8 cellular contexts compared by ENCODE assay signal in the genomic region with DNA sequence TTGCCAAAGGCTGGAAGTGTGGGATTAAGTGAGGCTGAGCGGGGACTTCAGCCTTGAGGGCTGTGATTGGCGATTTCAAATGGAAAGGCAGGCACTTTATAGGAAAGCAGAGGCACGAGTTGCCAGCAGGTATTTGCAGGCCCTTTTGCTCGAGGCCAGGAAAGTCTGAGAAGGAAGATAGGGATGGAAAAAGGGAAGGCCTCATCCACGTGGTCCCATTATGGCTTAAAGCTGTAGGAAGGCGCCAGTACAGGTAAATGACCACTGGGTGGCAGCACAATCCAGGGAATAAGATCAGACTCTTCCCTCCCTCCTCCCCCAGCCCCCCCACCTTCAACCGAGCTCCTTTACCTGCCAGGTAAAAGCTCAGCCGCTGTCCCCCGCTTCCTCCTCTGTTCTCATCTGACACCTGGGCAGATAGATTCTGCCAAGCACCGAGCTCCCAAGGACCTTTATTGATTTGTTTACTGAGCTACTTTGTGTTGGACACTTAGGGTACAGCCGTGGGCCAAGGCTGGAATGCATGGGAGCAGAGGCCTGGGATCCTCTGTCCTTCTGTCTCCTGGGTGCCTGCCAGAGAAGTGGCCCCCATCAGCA. TPM values are rescaled to one million over a fixed set of nuclear protein-coding genes. Genes with fewer than 3 reads are reported as not detected.
DNase-seq lines count a peak whose midpoint lies in the region; TF ChIP-seq lines count a peak whose summit lies in the region.

No MANE protein-coding gene starts in this region.

- H3K4me1 Mint-ChIP-seq in HFFc6 (ENCODE audit: low read depth): peaks cover 8% of the 10 kb centered on the region; the same call in 1 of the 2 replicates

- TF ChIP-seq CTCF in GM10248 (IDR thresholded peaks at IDR 0.05; ENCODE audit: control extremely low read depth, extremely low read depth, low read depth, missing control alignments) (peak; percentile 80), HFFc6 (IDR thresholded peaks at IDR 0.05) (peak; percentile 92)

- peak overlapping the region; percentile 39; the same call in 1 of the 2 replicates for H3K9ac ChIP-seq in iPS-20b (ENCODE audit: low read depth, low read length)

- no peaks in the 10 kb centered on the region for H3K36me3 ChIP-seq in iPS-20b (ENCODE audit: insufficient read depth, low read depth, low read length)

- H3K36me3 Mint-ChIP-seq in HFFc6 (ENCODE audit: low read depth): no peaks in the 10 kb centered on the region

- H3K9me3 ChIP-seq in iPS-20b (ENCODE audit: insufficient read depth, low read depth, low read length): no peaks in the 10 kb centered on the region

- POLR2A ChIA-PET in GM10248 (lab: Yijun Ruan, JAX): no interaction called here

- peaks cover 22% of the 10 kb centered on the region for H3K27me3 Mint-ChIP-seq in HFFc6 (ENCODE audit: insufficient read depth)

- no peak overlapping the region for H3K27ac ChIP-seq in iPS-20b (ENCODE audit: low read length)

- no peaks in the 10 kb centered on the region for H3K9me3 Mint-ChIP-seq in HFFc6

- CTCF ChIA-PET in GM10248 (lab: Yijun Ruan, JAX): interaction anchor here (0.8 to 7.2 kb wide), 40 partner anchors 9 to 1331 kb away, joined by 3 to 60 read pairs (median 4); a partner anchor contains a TSS

- peaks cover 6% of the 10 kb centered on the region; the same call in 1 of the 2 replicates for H3K4me1 ChIP-seq in iPS-20b (ENCODE audit: insufficient read depth, low read length)

- peaks cover 21% of the 10 kb centered on the region for H3K27me3 ChIP-seq in iPS-20b (ENCODE audit: insufficient read depth, low read length)

- H3K27ac Mint-ChIP-seq in HFFc6: no peak overlapping the region

- no peak overlapping the region for H3K4me3 Mint-ChIP-seq in HFFc6

- DNase-seq in GM10248 (ENCODE audit: extremely low spot score): peak; percentile 80
- DNase-seq in HFFc6: peak; percentile 49
- peak; percentile 66 to 89 (median 79) for DNase-seq in NCI-H1417 (lab: John Stamatoyannopoulos, UW)
- DNase-seq in T-helper 9 cell: peak; percentile 66
- DNase-seq in astrocyte of the hippocampus (ENCODE audit: low read depth, low spot score): peak; percentile 78
- peak; percentile 71 for DNase-seq in stimulated activated CD4-positive, alpha-beta T cell treated with anti-CD3 and anti-CD28 coated beads, Interleukin-12 subunit alpha, Interleukin-12 subunit beta, amount 100 ng/mL, for 4 hours
- DNase-seq in cortex of kidney (lab: John Stamatoyannopoulos, UW): no peak

- no peak overlapping the region for H3K4me3 ChIP-seq in iPS-20b (ENCODE audit: low read length)

RNA-seq across cellular contexts. Expression of a gene that starts 7.5 kb away (rescaled TPM):
- total RNA-seq in HFFc6 (2021; fragmentation: NEBNext Ultra II Directional; extraction: Animal tissue kit (Norgen Biotek cat#: 25700)): not detected

RNA-seq across cellular contexts. Expression of a gene that starts 10.0 kb away (rescaled TPM):
- total RNA-seq in HFFc6 (2021; fragmentation: NEBNext Ultra II Directional; extraction: Animal tissue kit (Norgen Biotek cat#: 25700)): 100 to 1,000 TPM in 5 of 6 experiments, 10 to 100 TPM in 1; 84.0 to 141 (median 133) TPM

RNA-seq across cellular contexts. Expression of a gene that starts 20.9 kb away (rescaled TPM):
- total RNA-seq in HFFc6 (2021; fragmentation: NEBNext Ultra II Directional; extraction: Animal tissue kit (Norgen Biotek cat#: 25700)): 100 to 1,000 TPM; 118 to 134 (median 123) TPM

RNA-seq across cellular contexts. Expression of a gene that starts 35.3 kb away (rescaled TPM):
- total RNA-seq in HFFc6 (2021; fragmentation: NEBNext Ultra II Directional; extraction: Animal tissue kit (Norgen Biotek cat#: 25700)): not detected

RNA-seq across cellular contexts. Expression of a gene that starts 44.8 kb away (rescaled TPM):
- not detected for total RNA-seq in HFFc6 (2021; fragmentation: NEBNext Ultra II Directional; extraction: Animal tissue kit (Norgen Biotek cat#: 25700))
